ENCODE assay signal across 8 cellular contexts in the genomic region with DNA sequence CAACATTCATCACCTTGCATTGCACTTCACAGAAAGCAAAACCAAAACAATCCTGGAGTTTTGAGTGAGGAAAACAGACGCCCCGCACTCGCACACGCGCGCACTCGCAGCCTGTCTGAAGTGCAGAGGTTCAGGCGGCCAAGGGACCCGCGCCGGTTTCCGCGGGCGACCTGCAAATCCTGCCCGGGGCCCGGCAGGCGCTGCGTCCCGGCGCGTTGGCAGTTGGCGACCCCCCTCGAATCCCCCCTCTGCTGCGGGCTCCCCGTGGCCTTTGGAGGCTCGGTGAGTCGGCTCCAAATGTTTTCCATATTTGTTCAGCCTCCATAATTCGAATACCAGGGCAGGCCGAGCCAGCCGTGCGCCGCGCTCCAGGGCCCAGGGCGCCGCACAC. TPM values are rescaled to one million over a fixed set of nuclear protein-coding genes. Genes with fewer than 3 reads are reported as not detected.
DNase-seq lines count a peak whose midpoint lies in the region; ATAC-seq and TF ChIP-seq lines count a peak whose summit lies in the region.

A gene with protein sequence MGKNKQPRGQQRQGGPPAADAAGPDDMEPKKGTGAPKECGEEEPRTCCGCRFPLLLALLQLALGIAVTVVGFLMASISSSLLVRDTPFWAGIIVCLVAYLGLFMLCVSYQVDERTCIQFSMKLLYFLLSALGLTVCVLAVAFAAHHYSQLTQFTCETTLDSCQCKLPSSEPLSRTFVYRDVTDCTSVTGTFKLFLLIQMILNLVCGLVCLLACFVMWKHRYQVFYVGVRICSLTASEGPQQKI (plus strand): TSS at position 324 of the 391 bp plus-strand sequence. CDS start 100 bp downstream, outside the sequence.

- H3K4me1 ChIP-seq in RWPE2 (ENCODE audit: insufficient read depth, poor library complexity, severe bottlenecking): no peaks in the 10 kb centered on the region
- no peaks in the 10 kb centered on the region for H3K4me1 ChIP-seq in mesendoderm (ENCODE audit: control insufficient read depth, low read depth, low read length)

- H3K36me3 ChIP-seq in H7 (replicated peaks; ENCODE audit: control insufficient read depth, insufficient read depth, low read length): no peaks in the 10 kb centered on the region
- H3K36me3 ChIP-seq in RWPE2 (ENCODE audit: low read depth): no peaks in the 10 kb centered on the region
- H3K36me3 ChIP-seq in mesendoderm (ENCODE audit: control insufficient read depth, insufficient read depth, low read length): no peaks in the 10 kb centered on the region

- no peak within 1 kb of the TSS for H2BK120ac ChIP-seq in mesendoderm (ENCODE audit: low read depth, low read length)

- no peak within 1 kb of the TSS for H3K4ac ChIP-seq in mesendoderm (ENCODE audit: low read depth, low read length)

- H3K27me3 ChIP-seq in H7 (ENCODE audit: control insufficient read depth, insufficient read depth, low read length): peaks cover 31% of the 10 kb centered on the region
- H3K27me3 ChIP-seq in RWPE2 (ENCODE audit: insufficient read depth, poor library complexity, severe bottlenecking): no peaks in the 10 kb centered on the region
- peaks cover 6% of the 10 kb centered on the region for H3K27me3 ChIP-seq in mesendoderm (ENCODE audit: insufficient read depth, low read length, poor library complexity)

- H3K18ac ChIP-seq in mesendoderm (ENCODE audit: low read length): peak within 1 kb of the TSS; percentile 32

- peak within 1 kb of the TSS; percentile 93 for H3K4me2 ChIP-seq in mesendoderm (ENCODE audit: low read length)

- no peak within 1 kb of the TSS for H3K23ac ChIP-seq in mesendoderm (ENCODE audit: low read length)

- H4K8ac ChIP-seq in mesendoderm (ENCODE audit: low read depth, low read length): no peak within 1 kb of the TSS

- H2BK5ac ChIP-seq in mesendoderm (ENCODE audit: low read length): no peak within 1 kb of the TSS

- WGBS in mesendoderm (ENCODE audit: extremely low coverage, insufficient coverage, low lambda C conversion rate): no CpG with 5 or more reads among the region's 35 CpGs

- H3K4me3 ChIP-seq in H7 (ENCODE audit: insufficient read depth, low read depth, low read length) (peak within 1 kb of the TSS; percentile 57), RWPE2 (ENCODE audit: severe bottlenecking) (peak within 1 kb of the TSS; percentile 23), epithelial cell of esophagus (ENCODE audit: low read length) (peak within 1 kb of the TSS; percentile 50), mesendoderm (ENCODE audit: low read length) (peak within 1 kb of the TSS; percentile 57)

- H3K27ac ChIP-seq in RWPE2 (ENCODE audit: poor library complexity, severe bottlenecking): no peak within 1 kb of the TSS
- H3K27ac ChIP-seq in mesendoderm (ENCODE audit: low read depth, low read length): no peak within 1 kb of the TSS
- peak within 1 kb of the TSS; percentile 73 for H3K27ac ChIP-seq in temporal lobe (ENCODE audit: low read depth, low read length)

- H2AK5ac ChIP-seq in mesendoderm (ENCODE audit: low read length): no peak within 1 kb of the TSS

- no peaks in the 10 kb centered on the region for H3K79me1 ChIP-seq in mesendoderm (ENCODE audit: low read length)

- H4K5ac ChIP-seq in mesendoderm (ENCODE audit: low read length): no peak within 1 kb of the TSS

- no peak within 1 kb of the TSS for H2BK15ac ChIP-seq in mesendoderm (replicated peaks; ENCODE audit: low read depth)

- ATAC-seq in RWPE2 (ENCODE audit: low read depth) (no peak; the same call in 2 of the 3 replicates), HG03135 (IDR thresholded peaks at IDR 0.05; ENCODE audit: unreplicated experiment) (no peak)

- H3K9me3 ChIP-seq in RWPE2 (ENCODE audit: severe bottlenecking): no peaks in the 10 kb centered on the region

- peak within 1 kb of the TSS; percentile 90 for H3K56ac ChIP-seq in mesendoderm (ENCODE audit: low read length)

- TF ChIP-seq CTCF in RWPE2 (IDR thresholded peaks at IDR 0.05; ENCODE audit: poor library complexity, severe bottlenecking): no peak
- TF ChIP-seq CTCF in epithelial cell of esophagus (IDR thresholded peaks at IDR 0.05; ENCODE audit: insufficient read depth, low read depth, low read length, missing control alignments): no peak

- DNase-seq in EL (peak; percentile 69), H7 (peak; percentile 57), RWPE2 (ENCODE audit: low spot score) (no peak), epithelial cell of esophagus (ENCODE audit: low read depth) (peak; percentile 42), mesendoderm (no peak), NCI-H187 treated with DMSO at 0.1 percent for 48 hours (lab: John Stamatoyannopoulos, UW) (no peak)

- peak within 1 kb of the TSS; percentile 70 for H3K9ac ChIP-seq in mesendoderm (ENCODE audit: low read length)

- H3K79me2 ChIP-seq in mesendoderm (ENCODE audit: control insufficient read depth, insufficient read depth, low read length): no peaks in the 10 kb centered on the region

RNA-seq across cellular contexts. Expression of the gene that starts here (rescaled TPM):
- total RNA-seq in H7 (2014; rRNA removed; shearing (Covaris generic)): 0.31 and 1.1 TPM in 2 replicates
- polyA plus RNA-seq in mesendoderm (2013, experiment 1 of 2): 0.14 TPM
- 0.38 TPM for polyA plus RNA-seq in mesendoderm (2013, experiment 2 of 2)
- 4.9 TPM for total RNA-seq in temporal lobe

Comparison
In these comparisons a context has a peak if more than half of its experiments do, and no peak if none do; other contexts are left out.
1. DNase-seq: peak in EL (single experiment), H7 (single experiment) and epithelial cell of esophagus (single experiment); none in RWPE2 (single experiment), mesendoderm (single experiment) and NCI-H187 treated with DMSO at 0.1 percent for 48 hours (single experiment).
2. Peak in every context shown above with its lines, with median percentiles within 50 percentile points of each other: H3K4me3 ChIP-seq.